In genomic region chr17:65097110-65097509, GRCh38 we compare ENCODE assay signal across 21 cellular contexts. TPM values are rescaled to one million over a fixed set of nuclear protein-coding genes. Genes with fewer than 3 reads are reported as not detected.
A peak's percentile ranks its signal among the peaks of the same experiment; 100 is the strongest.
DNase-seq lines count a peak whose midpoint lies in the region; ATAC-seq, FAIRE-seq and TF ChIP-seq lines count a peak whose summit lies in the region.
"Had no signal": no experiment of that assay in that cellular context is flagged by ENCODE, and none has a peak within 500 bp of the region (broad histone marks: within the 10 kb centered on the region; RNA-seq: fewer than 3 reads in every experiment).

No MANE protein-coding gene starts in this region.

- no peak overlapping the region for H3K27ac Mint-ChIP-seq in neural progenitor cell
- H3K27ac Mint-ChIP-seq: GM23338 had no signal

- no peak overlapping the region for H3K27ac ChIP-seq in Karpas-422 (ENCODE audit: low read length)
- no peak overlapping the region for H3K27ac ChIP-seq in K562 (ENCODE audit: extremely low read depth, low read depth, low read length)
- H3K27ac ChIP-seq in neural progenitor cell, result no peak overlapping the region
- H3K27ac ChIP-seq in neuronal stem cell (replicated peaks; ENCODE audit: low read length), result no peak overlapping the region
- H3K27ac ChIP-seq in upper lobe of left lung, result no peak overlapping the region
- H3K27ac ChIP-seq: HL-60 had no signal

- H3K4ac ChIP-seq in neuronal stem cell (ENCODE audit: low read length), result no peak overlapping the region

- H2AK5ac ChIP-seq in neuronal stem cell (ENCODE audit: low read depth, low read length), result no peak overlapping the region

- no TSS peak for BruUV-seq in K562 (replicated peaks; lab: Mats Ljungman, UMichigan)

- peaks cover 4% of the 10 kb centered on the region for H3K36me3 Mint-ChIP-seq in neural progenitor cell

- H3K27me3 Mint-ChIP-seq in neural progenitor cell (ENCODE audit: insufficient read depth, low read depth), result peaks cover 9% of the 10 kb centered on the region
- H3K27me3 Mint-ChIP-seq: CD4-positive, alpha-beta memory T cell had no signal

- H2BK15ac ChIP-seq in neuronal stem cell (ENCODE audit: low read length), result no peak overlapping the region

- H3K79me1 ChIP-seq in neuronal stem cell (ENCODE audit: low read depth, low read length), result no peaks in the 10 kb centered on the region

- H3K79me2 ChIP-seq in Karpas-422 (ENCODE audit: low read length), result peaks cover 10% of the 10 kb centered on the region; the same call in 1 of the 2 replicates
- H3K79me2 ChIP-seq in K562 (ENCODE audit: control insufficient read depth, insufficient read depth, low read length), result no peaks in the 10 kb centered on the region
- no peaks in the 10 kb centered on the region for H3K79me2 ChIP-seq in neural progenitor cell (ENCODE audit: low read depth)

- peaks cover 9% of the 10 kb centered on the region for H3K4me1 Mint-ChIP-seq in neural progenitor cell

- CTCF ChIA-PET in K562 (lab: Yijun Ruan, JAX; ENCODE audit: low intra/inter-chr PET ratio), result no interaction called here

- H3K36me3 ChIP-seq in Karpas-422 (ENCODE audit: insufficient read depth, low read length), result no peaks in the 10 kb centered on the region
- no peaks in the 10 kb centered on the region for H3K36me3 ChIP-seq in K562 (ENCODE audit: control insufficient read depth, insufficient read depth, low read length)
- H3K36me3 ChIP-seq in neural progenitor cell, result no peaks in the 10 kb centered on the region
- H3K36me3 ChIP-seq in neuronal stem cell (replicated peaks in 1 of 2; ENCODE audit: control insufficient read depth in 2 of 2, insufficient read depth in 2 of 2, low read length in 2 of 2), result no peaks in the 10 kb centered on the region
- H3K36me3 ChIP-seq in upper lobe of left lung, result no peaks in the 10 kb centered on the region
- H3K36me3 ChIP-seq: BE2C had no signal

- H3K9me2 ChIP-seq in Karpas-422 (replicated peaks; ENCODE audit: insufficient read depth, low read length), result no peaks in the 10 kb centered on the region

- no peak for FAIRE-seq in K562 (lab: Jason Lieb, UNC)
- FAIRE-seq: A204.1, GM12878, GM19239, H54 had no signal

- TF ChIP-seq POLR2A in K562 (conservative IDR thresholded peaks at IDR 0.05), result no peak
- TF ChIP-seq POLR2A in upper lobe of left lung (IDR thresholded peaks at IDR 0.05), result no peak

- H3K18ac ChIP-seq in neuronal stem cell (ENCODE audit: low read length), result no peak overlapping the region

- H4K20me1 ChIP-seq in Karpas-422 (ENCODE audit: insufficient read depth, low read depth, low read length) (no peaks in the 10 kb centered on the region), K562 (replicated peaks; ENCODE audit: control insufficient read depth, insufficient read depth, low read length) (no peaks in the 10 kb centered on the region), neural progenitor cell (ENCODE audit: low read depth) (no peaks in the 10 kb centered on the region)

- H3K4me1 ChIP-seq in Karpas-422 (ENCODE audit: low read length) (peaks cover 37% of the 10 kb centered on the region), K562 (replicated peaks in 1 of 2; ENCODE audit: control insufficient read depth in 2 of 2, insufficient read depth in 2 of 2, low read length in 2 of 2) (peaks cover 7 to 11% of the 10 kb centered on the region in 2 experiments; a peak in 3 of 5 replicates), neural progenitor cell (no peaks in the 10 kb centered on the region), neuronal stem cell (ENCODE audit: control insufficient read depth in 2 of 2, insufficient read depth in 1 of 2, low read depth in 1 of 2, low read length in 2 of 2) (peaks cover 0 to 5% of the 10 kb centered on the region in 2 donors), upper lobe of left lung (peaks cover 6 to 14% (median 10%) of the 10 kb centered on the region in 4 donors)

- in situ Hi-C loops in K562 (cut with MboI), result no loop called here

- peak overlapping the region; percentile 46 for H3K4me3 Mint-ChIP-seq in neural progenitor cell
- H3K4me3 Mint-ChIP-seq: GM23338 had no signal

- intact Hi-C loops in K562 (cut with micrococcal nuclease), result no loop called here

- no peak overlapping the region for H4K91ac ChIP-seq in neuronal stem cell (ENCODE audit: low read depth, low read length, poor library complexity)

- H3K9me1 ChIP-seq in K562 (ENCODE audit: control insufficient read depth, insufficient read depth, low read length), result no peaks in the 10 kb centered on the region

- WGBS in K562 (ENCODE audit: insufficient coverage, low coverage, missing lambda C conversion rate), result 21% methylated on average over 2 of the region's 2 CpGs
- WGBS in neuronal stem cell (ENCODE audit: extremely low coverage in 2 of 2, insufficient read length in 2 of 2, insufficient replicate concordance in 1 of 2), 2 donors, result no CpG with 5 or more reads among the region's 2 CpGs
- WGBS in upper lobe of left lung, 2 donors, result 90 to 97% methylated on average over 2 of the region's 2 CpGs

- H3K9ac ChIP-seq in Karpas-422 (ENCODE audit: low read length) (no peak overlapping the region), K562 (ENCODE audit: insufficient read depth in 1 of 2, low read depth in 2 of 2, low read length in 2 of 2) (no peak overlapping the region), neural progenitor cell (no peak overlapping the region), neuronal stem cell (ENCODE audit: low read depth, low read length, poor library complexity) (no peak overlapping the region)

- POLR2A ChIA-PET in K562 (lab: Yijun Ruan, JAX), result no interaction called here

- ATAC-seq in K562 (no peak), upper lobe of left lung (ENCODE audit: low FRiP score in 2 of 2) (no peak)
- ATAC-seq: GM12878, GM23338 had no signal

- peaks cover 8% of the 10 kb centered on the region for H3K9me3 Mint-ChIP-seq in neural progenitor cell
- H3K9me3 Mint-ChIP-seq: GM23338 had no signal

- no peak overlapping the region for H2BK120ac ChIP-seq in neuronal stem cell (ENCODE audit: low read depth, low read length)

- H3K14ac ChIP-seq in neuronal stem cell (ENCODE audit: low read length), result no peak overlapping the region

- H3K4me2 ChIP-seq in Karpas-422 (ENCODE audit: low read depth, low read length, poor library complexity, severe bottlenecking) (peak overlapping the region; percentile 32), K562 (ENCODE audit: insufficient read depth, low read length) (no peak overlapping the region), neural progenitor cell (no peak overlapping the region), neuronal stem cell (ENCODE audit: insufficient read depth, low read length, poor library complexity, severe bottlenecking) (no peak overlapping the region)
- H3K4me2 ChIP-seq: GM23338 had no signal

- H3K27me3 ChIP-seq in Karpas-422 (ENCODE audit: low read length) (no peaks in the 10 kb centered on the region), K562 (ENCODE audit: control insufficient read depth in 2 of 2, insufficient read depth in 2 of 2, low read length in 2 of 2) (peaks cover 0 to 4% of the 10 kb centered on the region in 2 experiments; a peak in 1 of 5 replicates), neural progenitor cell (no peaks in the 10 kb centered on the region), neuronal stem cell (ENCODE audit: control insufficient read depth in 3 of 3, insufficient read depth in 3 of 3, low read depth in 1 of 3, low read length in 3 of 3) (peaks cover 0 to 5% (median 2%) of the 10 kb centered on the region in 3 experiments), upper lobe of left lung (no peaks in the 10 kb centered on the region)
- H3K27me3 ChIP-seq: BE2C had no signal

- H3K4me3 ChIP-seq in Karpas-422 (ENCODE audit: low read length), result no peak overlapping the region
- no peak overlapping the region for H3K4me3 ChIP-seq in K562
- H3K4me3 ChIP-seq in neural progenitor cell, result no peak overlapping the region
- H3K4me3 ChIP-seq in neuronal stem cell (ENCODE audit: low read length in 2 of 2), result no peak overlapping the region
- no peak overlapping the region for H3K4me3 ChIP-seq in upper lobe of left lung
- H3K4me3 ChIP-seq: GM12878, GM23338 had no signal

- TF ChIP-seq RAD21 in K562 (CRISPR knock-in tag; conservative IDR thresholded peaks at IDR 0.05 in 1 of 2, IDR thresholded peaks at IDR 0.05 in 1 of 2), result no peak

- H2BK5ac ChIP-seq in neuronal stem cell (ENCODE audit: low read length), result no peak overlapping the region

- H3K23ac ChIP-seq in neuronal stem cell (ENCODE audit: low read depth, low read length, poor library complexity), result no peak overlapping the region

- DNase-seq in Karpas-422 (no peak), K562 (ENCODE audit: extremely low read depth in 1 of 4, low spot score in 3 of 4) (no peak), neural progenitor cell (ENCODE audit: low spot score) (no peak), GDM1 (lab: John Stamatoyannopoulos, UW) (no peak), neuronal stem cell (ENCODE audit: low spot score) (no peak), upper lobe of left lung (no peak)
- DNase-seq: ACHN; BE2C; C1 segment of cervical spinal cord; Calu3; CD4-positive, alpha-beta memory T cell; DMS79 treated with DMSO at 0.1 percent for 48 hours; HCEC 1CT; IMR-90; KBM-7 had no signal

- H3K9me3 ChIP-seq in Karpas-422 (ENCODE audit: low read length) (no peaks in the 10 kb centered on the region), K562 (replicated peaks; ENCODE audit: control insufficient read depth, insufficient read depth, low read depth, low read length) (no peaks in the 10 kb centered on the region), neural progenitor cell (ENCODE audit: low read depth) (no peaks in the 10 kb centered on the region), neuronal stem cell (replicated peaks in 1 of 2; ENCODE audit: control insufficient read depth in 2 of 2, insufficient read depth in 1 of 2, low read depth in 1 of 2, low read length in 2 of 2) (no peaks in the 10 kb centered on the region), upper lobe of left lung (no peaks in the 10 kb centered on the region)
- H3K9me3 ChIP-seq: BE2C had no signal

- no peak overlapping the region for H2AFZ ChIP-seq in Karpas-422 (ENCODE audit: low read length)
- no peak overlapping the region for H2AFZ ChIP-seq in K562 (ENCODE audit: low read depth, low read length)
- no peak overlapping the region for H2AFZ ChIP-seq in neural progenitor cell (replicated peaks)
- no peak overlapping the region for H2AFZ ChIP-seq in neuronal stem cell (ENCODE audit: low read length)
- H2AFZ ChIP-seq: GM23338 had no signal

- H3F3A ChIP-seq in neural progenitor cell (ENCODE audit: low read depth), result peaks cover 4% of the 10 kb centered on the region

- no peak overlapping the region for H4K8ac ChIP-seq in neuronal stem cell (ENCODE audit: low read depth, low read length)

- TF ChIP-seq CTCF in K562 (IDR thresholded peaks at IDR 0.05 in 2 of 3, conservative IDR thresholded peaks at IDR 0.05 in 1 of 3; ENCODE audit: insufficient read depth in 2 of 3, low read depth in 1 of 3, low read length in 3 of 3) (no peak), neural progenitor cell (IDR thresholded peaks at IDR 0.05) (no peak), upper lobe of left lung (IDR thresholded peaks at IDR 0.05) (no peak)

- TF ChIP-seq EP300 in K562 (IDR thresholded peaks at IDR 0.05; ENCODE audit: low read length) (no peak), upper lobe of left lung (IDR thresholded peaks at IDR 0.05) (no peak)

- H2BK12ac ChIP-seq in neuronal stem cell (ENCODE audit: low read length), result no peak overlapping the region

RNA-seq across cellular contexts. Expression of gene RGS9, which starts 40.1 kb away (rescaled TPM):
- 12.9 and 13.4 TPM in 2 replicates for total RNA-seq in Karpas-422 (2014; rRNA removed; shearing (Covaris generic); ENCODE audit: low replicate concordance)
- 0.39 TPM in 1 of 2 replicates, not detected in the other for total RNA-seq in K562 (2011; cell fraction: chromatin; rRNA removed; ENCODE audit: low replicate concordance)
- not detected in 2 replicates for total RNA-seq in K562 (2011; cell fraction: nucleolus; rRNA removed)
- 0.23 and 0.44 TPM in 2 replicates for total RNA-seq in K562 (2011; cell fraction: nucleoplasm; rRNA removed)
- 0.18 and 0.69 TPM in 2 replicates for total RNA-seq in K562 (2014; rRNA removed)
- total RNA-seq in K562 (2014; rRNA removed; fragmentation: Illumina TruSeq; extraction: Trizol), result 0.54 and 0.55 TPM in 2 replicates
- 0.38 and 0.65 TPM in 2 replicates for total RNA-seq in K562 (2015; rRNA removed; fragmentation: Illumina TruSeq; extraction: Trizol)
- total RNA-seq in K562 (2021), result 0.60 and 0.73 TPM in 2 replicates
- polyA plus RNA-seq in K562 (2011; rRNA removed), result 0.55 and 1.4 TPM in 2 replicates
- 0.40 and 0.81 TPM in 2 replicates for polyA plus RNA-seq in K562 (2011; cell fraction: cytosol; rRNA removed)
- 0.24 and 0.33 TPM in 2 replicates for polyA plus RNA-seq in K562 (2011; cell fraction: nucleus; rRNA removed)
- 0.74 and 1.2 TPM in 2 replicates for polyA plus RNA-seq in K562 (2012)
- 0.55 and 0.74 TPM in 2 replicates for polyA plus RNA-seq in K562 (2014; fragmentation: Illumina TruSeq; extraction: Trizol)
- under 1 TPM; 0.38 to 0.55 TPM for polyA plus RNA-seq in K562 (2014; fragmentation: Nextera tagmentation; extraction: Ambion mirVana)
- polyA plus RNA-seq in K562 (2014; rRNA removed), result 0.49 TPM in 2 replicates
- 0.30 and 0.67 TPM in 2 replicates for polyA minus RNA-seq in K562 (2011; rRNA and poly(A)+ RNA removed)
- polyA minus RNA-seq in K562 (2011; cell fraction: cytosol; rRNA and poly(A)+ RNA removed), result not detected in 2 replicates
- polyA minus RNA-seq in K562 (2011; cell fraction: nucleus; rRNA and poly(A)+ RNA removed), result 0.56 TPM in 1 of 2 replicates, not detected in the other
- total RNA-seq in neural progenitor cell (ENCODE audit: low replicate concordance), result 3.6 and 7.9 TPM in 2 replicates
- 8.1 TPM for polyA plus RNA-seq in neuronal stem cell (2013, experiment 1 of 2)
- polyA plus RNA-seq in neuronal stem cell (2013, experiment 2 of 2), result 7.6 TPM
- total RNA-seq in upper lobe of left lung, result 10 to 100 TPM in 2 of 6 donors, 1 to 10 TPM in 4; 3.9 to 16.2 (median 8.1) TPM

RNA-seq across cellular contexts. Expression of gene GNA13, which starts 40.6 kb away (rescaled TPM):
- 123 and 352 TPM in 2 replicates for total RNA-seq in Karpas-422 (2014; rRNA removed; shearing (Covaris generic); ENCODE audit: low replicate concordance)
- total RNA-seq in K562 (2011; cell fraction: chromatin; rRNA removed; ENCODE audit: low replicate concordance), result 12.0 and 26.6 TPM in 2 replicates
- total RNA-seq in K562 (2011; cell fraction: nucleolus; rRNA removed), result 8.8 and 10.1 TPM in 2 replicates
- 17.5 and 28.5 TPM in 2 replicates for total RNA-seq in K562 (2011; cell fraction: nucleoplasm; rRNA removed)
- total RNA-seq in K562 (2014; rRNA removed) (20.5 and 22.2 TPM in 2 replicates), K562 (2014; rRNA removed; fragmentation: Illumina TruSeq; extraction: Trizol) (38.7 and 44.2 TPM in 2 replicates), K562 (2015; rRNA removed; fragmentation: Illumina TruSeq; extraction: Trizol) (35.6 and 38.0 TPM in 2 replicates), K562 (2021) (29.4 and 30.8 TPM in 2 replicates), neural progenitor cell (ENCODE audit: low replicate concordance) (51.7 and 73.8 TPM in 2 replicates), upper lobe of left lung (10 to 100 TPM; 33.7 to 56.4 (median 46.2) TPM)
- polyA plus RNA-seq in K562 (2011; rRNA removed) (29.3 and 40.5 TPM in 2 replicates), K562 (2014; fragmentation: Illumina TruSeq; extraction: Trizol) (27.6 and 31.3 TPM in 2 replicates), K562 (2014; fragmentation: Nextera tagmentation; extraction: Ambion mirVana) (10 to 100 TPM in 1 of 2 experiments, 1 to 10 TPM in 1; 9.3 to 11.9 TPM), K562 (2014; rRNA removed) (15.5 and 19.2 TPM in 2 replicates)
- 9.9 and 17.5 TPM in 2 replicates for polyA plus RNA-seq in K562 (2011; cell fraction: cytosol; rRNA removed)
- 8.6 and 13.7 TPM in 2 replicates for polyA plus RNA-seq in K562 (2011; cell fraction: nucleus; rRNA removed)
- 21.4 and 28.1 TPM in 2 replicates for polyA plus RNA-seq in K562 (2012)
- polyA minus RNA-seq in K562 (2011; rRNA and poly(A)+ RNA removed), result 67.1 and 72.1 TPM in 2 replicates
- polyA minus RNA-seq in K562 (2011; cell fraction: cytosol; rRNA and poly(A)+ RNA removed), result 15.6 and 21.8 TPM in 2 replicates
- polyA minus RNA-seq in K562 (2011; cell fraction: nucleus; rRNA and poly(A)+ RNA removed), result 10.1 and 17.4 TPM in 2 replicates
- 28.1 TPM for polyA plus RNA-seq in neuronal stem cell (2013, experiment 1 of 2)
- polyA plus RNA-seq in neuronal stem cell (2013, experiment 2 of 2), result 29.3 TPM
